In the genomic region with DNA sequence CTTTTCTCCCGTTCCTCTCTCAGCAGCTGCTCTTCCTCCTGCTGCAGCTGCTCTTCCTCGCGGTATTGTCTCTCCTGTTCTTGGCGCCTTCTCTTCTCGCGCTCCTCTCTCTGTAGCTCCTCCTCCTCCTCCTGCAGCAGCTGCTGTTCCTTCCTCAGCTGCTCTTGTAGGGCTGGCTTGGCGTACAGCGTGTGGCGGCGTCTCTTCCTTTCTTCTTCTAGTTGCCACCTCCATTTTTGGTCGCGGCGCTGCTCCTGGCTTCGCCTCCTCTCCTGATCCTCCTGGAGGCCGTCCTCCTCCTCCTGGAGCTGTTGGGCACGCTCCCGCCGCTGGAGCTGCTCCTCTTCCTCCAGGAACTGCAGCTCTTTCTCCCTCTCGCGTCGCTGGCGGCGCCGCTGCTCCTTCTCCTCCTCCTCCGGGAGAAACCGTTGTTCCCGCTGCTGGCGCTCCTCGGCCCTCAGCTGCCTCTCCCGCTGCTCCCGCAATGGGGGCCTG, we compare ENCODE assay signal across 1 cellular context.
TF ChIP-seq lines count a peak whose summit lies in the region.

No MANE protein-coding gene starts in this region.

TF ChIP-seq in HepG2, 621 proteins besides CTCF, POLR2A, EP300 and RAD21:
- TF ChIP-seq ZNF143 (CRISPR knock-in tag; IDR thresholded peaks at IDR 0.05) (no peak), ZNF263 (CRISPR knock-in tag; IDR thresholded peaks at IDR 0.05) (peak; percentile 30; the same call in 1 of the 2 replicates)
